29 cellular contexts compared by ENCODE assay signal in the genomic region with DNA sequence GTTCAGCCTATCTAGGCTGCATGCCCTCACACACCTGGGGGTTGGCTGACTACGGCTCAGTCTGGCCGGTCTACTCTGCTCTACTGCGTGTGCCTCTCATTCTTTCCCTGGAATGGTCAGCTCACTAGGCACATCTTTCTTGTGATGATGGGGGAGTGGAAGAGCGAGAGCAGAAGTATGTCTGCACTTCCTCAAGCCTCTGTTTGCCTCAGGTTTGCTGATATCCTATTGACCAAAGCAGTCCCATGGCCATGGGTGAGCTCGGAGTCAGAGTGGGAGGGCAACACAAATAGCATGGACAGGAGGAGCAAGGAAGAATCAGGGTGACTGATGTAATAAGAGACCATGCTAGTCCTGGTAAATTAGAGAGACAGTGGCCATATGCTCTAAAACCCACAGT.
"Had no signal": no experiment of that assay in that cellular context is flagged by ENCODE, and none has a peak within 500 bp of the region (broad histone marks: within the 10 kb centered on the region; RNA-seq: fewer than 3 reads in every experiment).

No MANE protein-coding gene starts in this region.

- H3K27me3 ChIP-seq: ascending aorta, brain microvascular endothelial cell, foreskin keratinocyte, gastrocnemius medialis, heart right ventricle had no signal

- H3K9me3 ChIP-seq: ascending aorta, gastrocnemius medialis, heart right ventricle had no signal

- H3K36me3 ChIP-seq: ascending aorta, brain microvascular endothelial cell, gastrocnemius medialis, heart right ventricle had no signal

- H3K4me3 ChIP-seq: ascending aorta, coronary artery, dorsolateral prefrontal cortex, gastrocnemius medialis, heart right ventricle had no signal

- DNase-seq: activated CD4-positive, alpha-beta memory T cell treated with anti-CD3 and anti-CD28 coated beads for 36 hours; activated CD4-positive, alpha-beta T cell treated with anti-CD3 and anti-CD28 coated beads for 36 hours; activated CD4-positive, alpha-beta T cell treated with anti-CD3 and anti-CD28 coated beads, Interleukin-2, amount 10 ng/mL, durations not matched to agents 24 days and 14 days; activated CD4-positive, CD25-positive, alpha-beta regulatory T cell; activated CD4-positive, CD25-positive, alpha-beta regulatory T cell treated with anti-CD3 and anti-CD28 coated beads, Interleukin-2, amount 50 U/mL, for 72 hours; activated CD8-positive, alpha-beta memory T cell treated with anti-CD3 and anti-CD28 coated beads, Interleukin-2, amount 10 ng/mL, durations not matched to agents 7 days and 5 days; activated CD8-positive, alpha-beta memory T cell treated with anti-CD3 and anti-CD28 coated beads, Interleukin-2, amount 50 U/mL, for 48 hours; activated CD8-positive, alpha-beta T cell treated with anti-CD3 and anti-CD28 coated beads, Interleukin-2, amount 10 ng/mL, durations not matched to agents 7 days and 5 days; activated gamma-delta T cell; activated naive CD4-positive, alpha-beta T cell; activated naive CD4-positive, alpha-beta T cell treated with anti-CD3 and anti-CD28 coated beads, Interleukin-2, amount 10 ng/mL, durations not matched to agents 7 days and 5 days; activated naive CD8-positive, alpha-beta T cell treated with anti-CD3 and anti-CD28 coated beads, Interleukin-2, amount 10 ng/mL, durations not matched to agents 7 days and 5 days; activated T-cell treated with anti-CD3 and anti-CD28 coated beads for 4 hours; activated T-cell treated with anti-CD3 and anti-CD28 coated beads, Interleukin-2, amount 50 U/mL, for 24 hours; activated T-cell treated with anti-CD3 and anti-CD28 coated beads, Interleukin-2, amount 50 U/mL, for 72 hours; brain microvascular endothelial cell; dorsolateral prefrontal cortex; effector memory CD4-positive, alpha-beta T cell; endodermal cell; foreskin keratinocyte; gastrocnemius medialis; heart right ventricle; T-helper 1 cell; T-helper 17 cell; T1000 had no signal

- ATAC-seq: activated CD4-positive, alpha-beta T cell treated with anti-CD3 and anti-CD28 coated beads for 36 hours; activated CD8-positive, alpha-beta memory T cell treated with anti-CD3 and anti-CD28 coated beads, Interleukin-2, amount 10 ng/mL, durations not matched to agents 7 days and 5 days; activated CD8-positive, alpha-beta T cell treated with anti-CD3 and anti-CD28 coated beads, Interleukin-2, amount 10 ng/mL, durations not matched to agents 7 days and 5 days; activated naive CD4-positive, alpha-beta T cell treated with anti-CD3 and anti-CD28 coated beads, Interleukin-2, amount 50 U/mL, for 72 hours; activated T-cell treated with anti-CD3 and anti-CD28 coated beads, Interleukin-2, amount 50 U/mL, for 72 hours; esophagus mucosa; foreskin keratinocyte; gastrocnemius medialis; heart right ventricle; T-helper 17 cell had no signal

- H3K27ac ChIP-seq: ascending aorta, brain microvascular endothelial cell, coronary artery, dorsolateral prefrontal cortex, foreskin keratinocyte, gastrocnemius medialis, heart right ventricle had no signal

- H3K4me1 ChIP-seq: ascending aorta, foreskin keratinocyte, gastrocnemius medialis had no signal
